In the genomic region with DNA sequence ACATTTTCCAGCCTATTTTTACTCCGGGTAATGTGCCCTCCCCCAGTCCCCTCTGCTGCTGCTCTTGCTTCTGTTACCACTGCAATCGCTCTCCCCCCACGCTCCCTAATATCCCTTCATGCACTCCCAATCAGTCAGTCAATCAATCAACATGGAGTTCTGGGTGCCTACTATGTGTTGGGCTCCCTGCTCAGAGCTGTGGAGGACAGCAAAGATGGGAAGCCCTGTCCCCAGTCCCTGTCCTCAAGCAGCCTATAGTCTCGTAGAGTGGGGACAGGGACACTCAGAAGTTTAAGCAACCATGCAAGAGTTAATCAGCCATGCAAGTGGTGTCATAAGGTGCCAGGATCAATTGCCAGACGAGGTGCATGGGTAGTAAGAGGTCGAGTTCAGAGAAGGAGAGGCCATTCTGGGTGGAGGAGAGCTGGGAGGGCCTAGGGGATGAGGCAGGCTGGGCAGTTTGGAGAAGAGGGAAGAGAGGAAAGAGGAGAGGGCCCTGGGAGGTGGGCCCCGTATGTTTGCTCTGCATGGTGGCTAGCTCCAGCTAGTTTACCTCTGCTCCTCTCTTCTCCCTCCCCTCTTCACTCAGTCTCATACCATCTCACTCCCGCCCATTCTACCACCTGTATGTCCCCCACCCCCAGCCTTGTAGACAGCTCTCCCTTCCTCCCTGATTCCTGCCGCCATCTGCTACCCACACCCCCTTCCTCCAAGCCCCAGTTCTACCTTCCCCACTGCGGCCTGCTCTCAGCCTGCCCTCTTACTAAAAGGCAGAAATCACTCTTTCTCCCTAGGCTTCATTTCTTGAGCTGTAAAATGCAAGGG, we compare ENCODE assay signal across 19 cellular contexts. TPM values are rescaled to one million over a fixed set of nuclear protein-coding genes. Genes with fewer than 3 reads are reported as not detected.
"Had no signal": no experiment of that assay in that cellular context is flagged by ENCODE, and none has a peak within 500 bp of the region (broad histone marks: within the 10 kb centered on the region; RNA-seq: fewer than 3 reads in every experiment).

No MANE protein-coding gene starts in this region.

- ATAC-seq: activated CD8-positive, alpha-beta T cell treated with anti-CD3 and anti-CD28 coated beads for 36 hours; activated T-cell treated with anti-CD3 and anti-CD28 coated beads, Interleukin-2, amount 50 U/mL, for 4 hours; lower lobe of right lung; natural killer cell treated with Interleukin-12 subunit alpha and Interleukin-12 subunit beta and Interleukin-15 and Interleukin-18, amount 100 ng/mL, for 72 hours had no signal

- H3K36me3 Mint-ChIP-seq: natural killer cell treated with Interleukin-12 subunit alpha and Interleukin-12 subunit beta and Interleukin-15 and Interleukin-18, amount 100 ng/mL, for 72 hours had no signal

- DNase-seq: activated CD4-positive, alpha-beta T cell treated with anti-CD3 and anti-CD28 coated beads, Interleukin-2, amount 10 ng/mL, durations not matched to agents 24 days and 14 days; activated CD8-positive, alpha-beta T cell treated with anti-CD3 and anti-CD28 coated beads for 36 hours; activated naive CD4-positive, alpha-beta T cell treated with anti-CD3 and anti-CD28 coated beads for 36 hours; activated T-cell treated with anti-CD3 and anti-CD28 coated beads, Interleukin-2, amount 50 U/mL, for 4 hours; anterior cingulate cortex; foreskin melanocyte; hypothalamus; lower lobe of right lung; stimulated activated CD4-positive, alpha-beta T cell treated with anti-CD3 and anti-CD28 coated beads, Interleukin-12 subunit alpha, Interleukin-12 subunit beta, amount 100 ng/mL, for 4 hours; stimulated activated CD4-positive, alpha-beta T cell treated with anti-CD3 and anti-CD28 coated beads, Interleukin-1b, Interleukin-23, amount 100 ng/mL, for 48 hours; stimulated activated CD8-positive, alpha-beta memory T cell treated with anti-CD3 and anti-CD28 coated beads, Interleukin-4, amount 100 ng/mL, for 48 hours; stimulated activated naive CD4-positive, alpha-beta T cell; T1000 had no signal

- H3K36me3 ChIP-seq: breast epithelium, lower lobe of right lung had no signal

- H3K4me3 ChIP-seq: breast epithelium, coronary artery, lower lobe of right lung had no signal

- H3K4me3 Mint-ChIP-seq: activated CD4-positive, alpha-beta T cell treated with anti-CD3 and anti-CD28 coated beads, Interleukin-2, amount 10 ng/mL, durations not matched to agents 24 days and 14 days; activated CD8-positive, alpha-beta T cell treated with anti-CD3 and anti-CD28 coated beads for 36 hours; activated naive CD4-positive, alpha-beta T cell treated with anti-CD3 and anti-CD28 coated beads for 36 hours; activated T-cell treated with anti-CD3 and anti-CD28 coated beads, Interleukin-2, amount 50 U/mL, for 4 hours; natural killer cell treated with Interleukin-12 subunit alpha and Interleukin-12 subunit beta and Interleukin-15 and Interleukin-18, amount 100 ng/mL, for 72 hours had no signal

- H3K27ac Mint-ChIP-seq: activated CD4-positive, alpha-beta T cell treated with anti-CD3 and anti-CD28 coated beads, Interleukin-2, amount 10 ng/mL, durations not matched to agents 24 days and 14 days; activated CD8-positive, alpha-beta T cell treated with anti-CD3 and anti-CD28 coated beads for 36 hours; activated naive CD4-positive, alpha-beta T cell treated with anti-CD3 and anti-CD28 coated beads for 36 hours; natural killer cell treated with Interleukin-12 subunit alpha and Interleukin-12 subunit beta and Interleukin-15 and Interleukin-18, amount 100 ng/mL, for 72 hours; progenitor cell of endocrine pancreas had no signal

- H3K9me3 Mint-ChIP-seq: activated CD4-positive, alpha-beta T cell treated with anti-CD3 and anti-CD28 coated beads, Interleukin-2, amount 10 ng/mL, durations not matched to agents 24 days and 14 days; activated CD8-positive, alpha-beta T cell treated with anti-CD3 and anti-CD28 coated beads for 36 hours; activated naive CD4-positive, alpha-beta T cell treated with anti-CD3 and anti-CD28 coated beads for 36 hours; activated T-cell treated with anti-CD3 and anti-CD28 coated beads, Interleukin-2, amount 50 U/mL, for 4 hours; natural killer cell treated with Interleukin-12 subunit alpha and Interleukin-12 subunit beta and Interleukin-15 and Interleukin-18, amount 100 ng/mL, for 72 hours had no signal

- FAIRE-seq: endometrium, keratinocyte had no signal

RNA-seq across cellular contexts. Expression of a gene that starts 3.9 kb away (rescaled TPM):
- total RNA-seq: activated CD4-positive, alpha-beta T cell treated with anti-CD3 and anti-CD28 coated beads, Interleukin-2, amount 10 ng/mL, durations not matched to agents 24 days and 14 days; activated CD8-positive, alpha-beta T cell treated with anti-CD3 and anti-CD28 coated beads for 36 hours; activated naive CD4-positive, alpha-beta T cell treated with anti-CD3 and anti-CD28 coated beads for 36 hours had no signal
